ENCODE assay signal across 8 cellular contexts in genomic region chr19:58182989-58183821, GRCh38. TPM values are rescaled to one million over a fixed set of nuclear protein-coding genes. Genes with fewer than 3 reads are reported as not detected.
A peak's percentile ranks its signal among the peaks of the same experiment; 100 is the strongest.
DNase-seq lines count a peak whose midpoint lies in the region; ATAC-seq and TF ChIP-seq lines count a peak whose summit lies in the region.

Gene ZNF274, plus strand, starts transcription at chr19:58183061. Its CDS starts 905 bp downstream, at chr19:58183966.

- H3K9me3 Mint-ChIP-seq in nephron progenitor cell: peaks cover 96% of the 10 kb centered on the region
- peaks cover 31% of the 10 kb centered on the region for H3K9me3 Mint-ChIP-seq in stimulated activated naive CD8-positive, alpha-beta T cell treated with anti-CD3 and anti-CD28 coated beads, Interleukin-15, Interleukin-2, amounts not matched to agents 100 ng/mL and 50 ng/mL, for 24 hours

- H3K4me3 Mint-ChIP-seq in nephron progenitor cell: peak within 1 kb of the TSS; percentile 95
- peak within 1 kb of the TSS; percentile 93 for H3K4me3 Mint-ChIP-seq in stimulated activated naive CD8-positive, alpha-beta T cell treated with anti-CD3 and anti-CD28 coated beads, Interleukin-15, Interleukin-2, amounts not matched to agents 100 ng/mL and 50 ng/mL, for 24 hours

- peak; percentile 78 for ATAC-seq in GM21786 (IDR thresholded peaks at IDR 0.05; ENCODE audit: unreplicated experiment)
- ATAC-seq in RWPE2 (ENCODE audit: low read depth): peak; percentile 89

- DNase-seq in RWPE2 (ENCODE audit: low spot score): peak; percentile 92
- peak; percentile 86 for DNase-seq in activated effector memory CD4-positive, alpha-beta T cell treated with Interleukin-2 at 50 U/mL for 16 hours
- peak; percentile 92 for DNase-seq in fibroblast of the aortic adventitia (ENCODE audit: low read depth)
- peak; percentile 94 for DNase-seq in nephron progenitor cell

- no peaks in the 10 kb centered on the region for H3K9me2 ChIP-seq in DOHH2 (replicated peaks; ENCODE audit: control insufficient read depth, low read length)

- TF ChIP-seq CTCF in DOHH2 (IDR thresholded peaks at IDR 0.05; ENCODE audit: low read depth, low read length, poor library complexity, severe bottlenecking) (no peak), RWPE2 (IDR thresholded peaks at IDR 0.05; ENCODE audit: poor library complexity, severe bottlenecking) (no peak), fibroblast of the aortic adventitia (IDR thresholded peaks at IDR 0.05; ENCODE audit: insufficient read depth, low read length) (no peak), nephron progenitor cell (IDR thresholded peaks at IDR 0.05) (no peak)

- H3F3A ChIP-seq in DOHH2 (ENCODE audit: control insufficient read depth, insufficient read depth): no peaks in the 10 kb centered on the region

- H3K36me3 Mint-ChIP-seq in nephron progenitor cell (ENCODE audit: low read depth): peaks cover 92% of the 10 kb centered on the region
- peaks cover 64% of the 10 kb centered on the region for H3K36me3 Mint-ChIP-seq in stimulated activated naive CD8-positive, alpha-beta T cell treated with anti-CD3 and anti-CD28 coated beads, Interleukin-15, Interleukin-2, amounts not matched to agents 100 ng/mL and 50 ng/mL, for 24 hours (ENCODE audit: low read depth)

- H3K27ac ChIP-seq in DOHH2 (ENCODE audit: low read depth, low read length) (peak within 1 kb of the TSS; percentile 81), KOPT-K1 (ENCODE audit: low read depth, low read length, poor library complexity, severe bottlenecking) (peak within 1 kb of the TSS; percentile 82), RWPE2 (ENCODE audit: poor library complexity, severe bottlenecking) (peak within 1 kb of the TSS; percentile 92)

- peaks cover 12% of the 10 kb centered on the region for H3K79me2 ChIP-seq in DOHH2 (ENCODE audit: control insufficient read depth, low read length)

- H3K36me3 ChIP-seq in DOHH2 (ENCODE audit: control insufficient read depth, low read length) (peaks cover 41% of the 10 kb centered on the region), KOPT-K1 (ENCODE audit: insufficient read depth, low read length) (peaks cover 24% of the 10 kb centered on the region), RWPE2 (ENCODE audit: low read depth) (peaks cover 48% of the 10 kb centered on the region)

- no peaks in the 10 kb centered on the region for H4K20me1 ChIP-seq in DOHH2 (ENCODE audit: control insufficient read depth, insufficient read depth, low read depth, low read length)

- H3K4me2 ChIP-seq in DOHH2 (ENCODE audit: low read length): peak within 1 kb of the TSS; percentile 95

- peaks cover 4% of the 10 kb centered on the region for H3K27me3 Mint-ChIP-seq in nephron progenitor cell (ENCODE audit: low read depth, poor library complexity)
- H3K27me3 Mint-ChIP-seq in stimulated activated naive CD8-positive, alpha-beta T cell treated with anti-CD3 and anti-CD28 coated beads, Interleukin-15, Interleukin-2, amounts not matched to agents 100 ng/mL and 50 ng/mL, for 24 hours: no peaks in the 10 kb centered on the region

- H3K4me3 ChIP-seq in DOHH2 (ENCODE audit: low read length): peak within 1 kb of the TSS; percentile 88
- H3K4me3 ChIP-seq in RWPE2 (ENCODE audit: severe bottlenecking): peak within 1 kb of the TSS; percentile 61
- peak within 1 kb of the TSS; percentile 82 for H3K4me3 ChIP-seq in fibroblast of the aortic adventitia (ENCODE audit: low read depth, low read length)

- H3K4me1 Mint-ChIP-seq in nephron progenitor cell: peaks cover 8% of the 10 kb centered on the region
- H3K4me1 Mint-ChIP-seq in stimulated activated naive CD8-positive, alpha-beta T cell treated with anti-CD3 and anti-CD28 coated beads, Interleukin-15, Interleukin-2, amounts not matched to agents 100 ng/mL and 50 ng/mL, for 24 hours (ENCODE audit: low read depth): peaks cover 27% of the 10 kb centered on the region

- H3K4me1 ChIP-seq in DOHH2 (ENCODE audit: control insufficient read depth, low read length): peaks cover 14% of the 10 kb centered on the region
- no peaks in the 10 kb centered on the region for H3K4me1 ChIP-seq in RWPE2 (ENCODE audit: insufficient read depth, poor library complexity, severe bottlenecking)

- H3K27me3 ChIP-seq in DOHH2 (ENCODE audit: control insufficient read depth, low read length) (no peaks in the 10 kb centered on the region), RWPE2 (ENCODE audit: insufficient read depth, poor library complexity, severe bottlenecking) (no peaks in the 10 kb centered on the region)

- H3K27ac Mint-ChIP-seq in nephron progenitor cell: peak within 1 kb of the TSS; percentile 100
- H3K27ac Mint-ChIP-seq in stimulated activated naive CD8-positive, alpha-beta T cell treated with anti-CD3 and anti-CD28 coated beads, Interleukin-15, Interleukin-2, amounts not matched to agents 100 ng/mL and 50 ng/mL, for 24 hours: peak within 1 kb of the TSS; percentile 98

- H3K9me3 ChIP-seq in DOHH2 (ENCODE audit: control insufficient read depth, insufficient read depth, low read length): peaks cover 62% of the 10 kb centered on the region
- peaks cover 96% of the 10 kb centered on the region for H3K9me3 ChIP-seq in KOPT-K1 (ENCODE audit: insufficient read depth, low read length, poor library complexity, severe bottlenecking)
- peaks cover 46% of the 10 kb centered on the region for H3K9me3 ChIP-seq in RWPE2 (ENCODE audit: severe bottlenecking)

RNA-seq across cellular contexts. Expression of gene ZNF274, which starts in this region (rescaled TPM):
- total RNA-seq in fibroblast of the aortic adventitia (ENCODE audit: low replicate concordance): 14.7 and 15.6 TPM in 2 replicates

Comparison
In these comparisons a context has a peak if more than half of its experiments do, and no peak if none do; other contexts are left out.
1. Peak in every context shown above with its lines: DNase-seq, ATAC-seq, H3K4me3 ChIP-seq and H3K27ac ChIP-seq.